ENCODE assay signal across 15 cellular contexts in genomic region chr6:68008445-68008844, GRCh38.
DNase-seq lines count a peak whose midpoint lies in the region; ATAC-seq and TF ChIP-seq lines count a peak whose summit lies in the region.
"Had no signal": no experiment of that assay in that cellular context is flagged by ENCODE, and none has a peak within 500 bp of the region (broad histone marks: within the 10 kb centered on the region; RNA-seq: fewer than 3 reads in every experiment).

No MANE protein-coding gene starts in this region.

- TF ChIP-seq CTCF in GM06990 (IDR thresholded peaks at IDR 0.05; ENCODE audit: insufficient read depth, low read length, poor library complexity, severe bottlenecking) = no peak

- no peaks in the 10 kb centered on the region for H3K27me3 ChIP-seq in GM06990 (replicated peaks; ENCODE audit: control insufficient read depth, insufficient read depth, low read length)
- H3K27me3 ChIP-seq: tibial artery had no signal

- no peak overlapping the region for H3K4me3 ChIP-seq in GM06990 (replicated peaks; ENCODE audit: low read depth, low read length)
- H3K4me3 ChIP-seq: psoas muscle, SK-N-MC, tibial artery had no signal

- peak; percentile 21 for DNase-seq in GM06990 (ENCODE audit: extremely low read depth, insufficient read length)
- peak; percentile 21 for DNase-seq in H4 (ENCODE audit: low spot score)
- peak; percentile 53 for DNase-seq in HT1080 (ENCODE audit: low read depth)
- DNase-seq in astrocyte of the hippocampus (ENCODE audit: low read depth, low spot score) = peak; percentile 16
- DNase-seq in NCI-H187 treated with DMSO at 0.1 percent for 48 hours (lab: John Stamatoyannopoulos, UW) = no peak
- no peak for DNase-seq in DMS53 treated with DMSO at 0.1 percent for 48 hours (lab: John Stamatoyannopoulos, UW; ENCODE audit: unreplicated experiment)
- no peak for DNase-seq in DMS 273 treated with DMSO at 0.1 percent for 48 hours (lab: John Stamatoyannopoulos, UW)
- DNase-seq: Calu3, left colon, NCI-H2171, psoas muscle, tibial artery, WERI-Rb-1 had no signal

- no peaks in the 10 kb centered on the region for H3K36me3 ChIP-seq in GM06990 (ENCODE audit: control insufficient read depth, insufficient read depth, low read length)
- H3K36me3 ChIP-seq: tibial artery, WERI-Rb-1 had no signal

- no peak for ATAC-seq in GM21447 (IDR thresholded peaks at IDR 0.05; ENCODE audit: unreplicated experiment)
- ATAC-seq: left colon, psoas muscle had no signal

Comparison
In these comparisons a context has a peak if more than half of its experiments do, and no peak if none do; other contexts are left out.
1. DNase-seq: peak in GM06990 (single experiment), H4 (single experiment), HT1080 (single experiment) and astrocyte of the hippocampus (single experiment); none in NCI-H187 treated with DMSO at 0.1 percent for 48 hours (single experiment), DMS53 treated with DMSO at 0.1 percent for 48 hours (single experiment) and DMS 273 treated with DMSO at 0.1 percent for 48 hours (single experiment).